ENCODE assay signal across 8 cellular contexts in genomic region chr10:72259491-72260214, GRCh38. TPM values are rescaled to one million over a fixed set of nuclear protein-coding genes. Genes with fewer than 3 reads are reported as not detected.
DNase-seq lines count a peak whose midpoint lies in the region; ATAC-seq and TF ChIP-seq lines count a peak whose summit lies in the region.

No MANE protein-coding gene starts in this region.

- peaks cover 5 to 79% of the 10 kb centered on the region in 2 donors for H3K4me1 ChIP-seq in right atrium auricular region

- H3K9me3 Mint-ChIP-seq in activated naive CD8-positive, alpha-beta T cell treated with anti-CD3 and anti-CD28 coated beads, Interleukin-2, amount 50 U/mL, for 24 hours = no peaks in the 10 kb centered on the region

- TF ChIP-seq CTCF in right atrium auricular region (IDR thresholded peaks at IDR 0.05) = no peak

- no peaks in the 10 kb centered on the region for H3K36me3 ChIP-seq in right atrium auricular region

- peak overlapping the region; percentile 99 for H3K27ac Mint-ChIP-seq in activated naive CD8-positive, alpha-beta T cell treated with anti-CD3 and anti-CD28 coated beads, Interleukin-2, amount 50 U/mL, for 24 hours

- DNase-seq in right atrium auricular region (ENCODE audit: low spot score) (no peak), cardiac septum (ENCODE audit: low spot score) (no peak), A172 (ENCODE audit: low spot score) (no peak)
- peak; percentile 53 for DNase-seq in activated naive CD8-positive, alpha-beta T cell treated with anti-CD3 and anti-CD28 coated beads, Interleukin-2, amount 50 U/mL, for 24 hours

- no peak overlapping the region for H3K4me3 ChIP-seq in right atrium auricular region

- peaks cover 1% of the 10 kb centered on the region for H3K27me3 Mint-ChIP-seq in activated naive CD8-positive, alpha-beta T cell treated with anti-CD3 and anti-CD28 coated beads, Interleukin-2, amount 50 U/mL, for 24 hours

- intact Hi-C loops in cardiac septum (cut with DNase I) = no loop called here

- H3K4me1 Mint-ChIP-seq in activated naive CD8-positive, alpha-beta T cell treated with anti-CD3 and anti-CD28 coated beads, Interleukin-2, amount 50 U/mL, for 24 hours = peaks cover 87% of the 10 kb centered on the region

- H3K9me3 ChIP-seq in right atrium auricular region = no peaks in the 10 kb centered on the region

- H3K36me3 Mint-ChIP-seq in activated naive CD8-positive, alpha-beta T cell treated with anti-CD3 and anti-CD28 coated beads, Interleukin-2, amount 50 U/mL, for 24 hours (ENCODE audit: low read depth) = no peaks in the 10 kb centered on the region

- peak overlapping the region; percentile 86 for H3K4me3 Mint-ChIP-seq in activated naive CD8-positive, alpha-beta T cell treated with anti-CD3 and anti-CD28 coated beads, Interleukin-2, amount 50 U/mL, for 24 hours

- H3K27me3 ChIP-seq in right atrium auricular region (no peaks in the 10 kb centered on the region), layer of hippocampus (ENCODE audit: control insufficient read depth, insufficient read depth, low read length) (no peaks in the 10 kb centered on the region)

- peak overlapping the region; percentile 91 to 96 for H3K27ac ChIP-seq in right atrium auricular region
- H3K27ac ChIP-seq in layer of hippocampus (ENCODE audit: low read depth, low read length) = peak overlapping the region; percentile 99
- peak overlapping the region; percentile 99 for H3K27ac ChIP-seq in temporal lobe (ENCODE audit: low read depth, low read length)

- ATAC-seq in activated naive CD8-positive, alpha-beta T cell treated with anti-CD3 and anti-CD28 coated beads, Interleukin-2, amount 50 U/mL, for 24 hours = no peak
- no peak for ATAC-seq in GM21381 (IDR thresholded peaks at IDR 0.05; ENCODE audit: unreplicated experiment)
- ATAC-seq in GM18870 (IDR thresholded peaks at IDR 0.05; ENCODE audit: unreplicated experiment) = no peak

RNA-seq across cellular contexts. Expression of gene DDIT4, which starts 14.1 kb away (rescaled TPM):
- 100 to 1,000 TPM; 100 to 136 TPM for total RNA-seq in right atrium auricular region
- 22.6 TPM for total RNA-seq in cardiac septum
- 20.4 TPM for total RNA-seq in temporal lobe
- total RNA-seq in A172 (2014; rRNA removed; shearing (Covaris generic)) = 7.8 and 14.6 TPM in 2 replicates

RNA-seq across cellular contexts. Expression of gene ASCC1, which starts 43.6 kb away (rescaled TPM):
- total RNA-seq in right atrium auricular region (10 to 100 TPM; 27.2 to 37.0 TPM), cardiac septum (21.2 TPM), temporal lobe (35.9 TPM)
- 30.0 and 39.5 TPM in 2 replicates for total RNA-seq in A172 (2014; rRNA removed; shearing (Covaris generic))

RNA-seq across cellular contexts. Expression of gene ANAPC16, which starts 43.8 kb away (rescaled TPM):
- total RNA-seq in right atrium auricular region (100 to 1,000 TPM; 139 to 163 TPM), cardiac septum (171 TPM), temporal lobe (17.0 TPM)
- 69.5 and 78.1 TPM in 2 replicates for total RNA-seq in A172 (2014; rRNA removed; shearing (Covaris generic))
